Comparison of ENCODE assay signal across 10 cellular contexts in the genomic region with DNA sequence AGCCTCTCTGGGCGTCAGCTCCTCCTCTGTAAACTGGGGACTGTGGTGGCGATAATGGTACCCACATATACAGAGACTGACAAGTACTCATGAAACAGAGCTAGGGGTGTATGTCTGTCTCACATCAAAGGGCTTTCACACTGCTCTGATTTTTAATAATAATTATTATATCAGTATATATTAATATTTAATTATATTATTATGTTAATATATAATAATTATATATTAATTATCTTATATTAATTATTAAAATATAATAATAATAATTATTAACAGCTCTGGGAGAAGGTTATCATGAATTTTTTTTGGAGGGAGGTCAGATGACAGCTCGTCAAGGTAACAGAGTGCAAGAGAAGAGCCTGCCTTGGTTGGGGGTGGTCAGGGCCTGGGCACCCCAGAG.
"Had no signal": no experiment of that assay in that cellular context is flagged by ENCODE, and none has a peak within 500 bp of the region (broad histone marks: within the 10 kb centered on the region; RNA-seq: fewer than 3 reads in every experiment).

No MANE protein-coding gene starts in this region.

- H3K27me3 Mint-ChIP-seq: stimulated activated naive CD8-positive, alpha-beta T cell treated with anti-CD3 and anti-CD28 coated beads, Interleukin-15, Interleukin-2, amounts not matched to agents 100 ng/mL and 50 ng/mL, for 24 hours had no signal

- H3K27ac ChIP-seq: foreskin keratinocyte, ovary, upper lobe of left lung had no signal

- DNase-seq: activated CD8-positive, alpha-beta memory T cell treated with anti-CD3 and anti-CD28 coated beads for 24 hours; activated effector memory CD4-positive, alpha-beta T cell treated with Interleukin-2 at 50 U/mL for 16 hours; foreskin keratinocyte; mammary epithelial cell; ovary; stimulated activated CD4-positive, alpha-beta T cell treated with anti-CD3 and anti-CD28 coated beads, Interleukin-2, amount 100 ng/mL, for 48 hours; upper lobe of left lung had no signal

- ATAC-seq: foreskin keratinocyte, left lobe of liver had no signal

- H3K36me3 ChIP-seq: ovary, upper lobe of left lung had no signal

- H3K4me1 Mint-ChIP-seq: nephron had no signal

- H3K9me3 ChIP-seq: ovary, upper lobe of left lung had no signal

- H3K9me3 Mint-ChIP-seq: stimulated activated naive CD8-positive, alpha-beta T cell treated with anti-CD3 and anti-CD28 coated beads, Interleukin-15, Interleukin-2, amounts not matched to agents 100 ng/mL and 50 ng/mL, for 24 hours had no signal

- H3K4me3 Mint-ChIP-seq: nephron; stimulated activated naive CD8-positive, alpha-beta T cell treated with anti-CD3 and anti-CD28 coated beads, Interleukin-15, Interleukin-2, amounts not matched to agents 100 ng/mL and 50 ng/mL, for 24 hours had no signal

- H3K27ac Mint-ChIP-seq: nephron had no signal
